Comparison of ENCODE assay signal across 11 cellular contexts in genomic region chr4:2247128-2248043, GRCh38. TPM values are rescaled to one million over a fixed set of nuclear protein-coding genes. Genes with fewer than 3 reads are reported as not detected.
DNase-seq lines count a peak whose midpoint lies in the region; FAIRE-seq and TF ChIP-seq lines count a peak whose summit lies in the region.
"Had no signal": no experiment of that assay in that cellular context is flagged by ENCODE, and none has a peak within 500 bp of the region (broad histone marks: within the 10 kb centered on the region; RNA-seq: fewer than 3 reads in every experiment).

No MANE protein-coding gene starts in this region.

- H3K27ac Mint-ChIP-seq in glutamatergic neuron (ENCODE audit: unreplicated experiment) = no peak overlapping the region
- H3K27ac Mint-ChIP-seq: activated naive CD8-positive, alpha-beta T cell had no signal

- no peak overlapping the region for H3K4me3 ChIP-seq in GM06990 (replicated peaks; ENCODE audit: low read depth, low read length)
- no peak overlapping the region for H3K4me3 ChIP-seq in Karpas-422 (ENCODE audit: low read length)
- H3K4me3 ChIP-seq: sigmoid colon had no signal

- TF ChIP-seq POLR2A in H54 (IDR thresholded peaks at IDR 0.05; ENCODE audit: low read depth, low read length) = no peak

- H3K36me3 ChIP-seq in GM06990 (ENCODE audit: control insufficient read depth, insufficient read depth, low read length) (peaks cover 16% of the 10 kb centered on the region), Karpas-422 (ENCODE audit: insufficient read depth, low read length) (no peaks in the 10 kb centered on the region)

- no peaks in the 10 kb centered on the region for H3K36me3 Mint-ChIP-seq in glutamatergic neuron (ENCODE audit: unreplicated experiment)
- H3K36me3 Mint-ChIP-seq: activated naive CD8-positive, alpha-beta T cell; immature natural killer cell had no signal

- H3K27me3 Mint-ChIP-seq in glutamatergic neuron (ENCODE audit: unreplicated experiment) = no peaks in the 10 kb centered on the region
- H3K27me3 Mint-ChIP-seq: activated naive CD8-positive, alpha-beta T cell had no signal

- DNase-seq in GM06990 (ENCODE audit: extremely low read depth, insufficient read length) = peak; percentile 12
- peak; percentile 1 for DNase-seq in H54 (ENCODE audit: insufficient read length, low spot score)
- peak; percentile 17 for DNase-seq in glutamatergic neuron
- peak; percentile 78 for DNase-seq in posterior vena cava (ENCODE audit: low spot score)
- DNase-seq in Karpas-422 = no peak
- DNase-seq in HTR-8/SVneo (ENCODE audit: insufficient read length, low spot score) = no peak
- DNase-seq in SKM-1 treated with dmso at 0.1 percent for 144 hours (lab: John Stamatoyannopoulos, UW; ENCODE audit: unreplicated experiment) = no peak
- DNase-seq: immature natural killer cell, NCI-H146, sigmoid colon had no signal

- no peaks in the 10 kb centered on the region for H3K9me2 ChIP-seq in Karpas-422 (replicated peaks; ENCODE audit: insufficient read depth, low read length)

- no peaks in the 10 kb centered on the region for H3K79me2 ChIP-seq in Karpas-422 (ENCODE audit: low read length)

- no peaks in the 10 kb centered on the region for H4K20me1 ChIP-seq in Karpas-422 (ENCODE audit: insufficient read depth, low read depth, low read length)

- TF ChIP-seq CTCF in GM06990 (IDR thresholded peaks at IDR 0.05; ENCODE audit: insufficient read depth, low read length, poor library complexity, severe bottlenecking) (no peak), glutamatergic neuron (IDR thresholded peaks at IDR 0.05; ENCODE audit: partially characterized antibody, unreplicated experiment) (no peak)

- peaks cover 24% of the 10 kb centered on the region for H3K4me1 ChIP-seq in Karpas-422 (ENCODE audit: low read length)

- intact Hi-C loops in posterior vena cava (cut with DNase I) = loop anchor here in 1 of 2 donors (10.0 kb wide), 1 partner anchor 717 kb away; the partner anchor contains the start of genes GRK4 and NOP14

- H3K9me3 Mint-ChIP-seq in glutamatergic neuron (ENCODE audit: unreplicated experiment) = peaks cover 10% of the 10 kb centered on the region
- H3K9me3 Mint-ChIP-seq: immature natural killer cell had no signal

- no peak overlapping the region for H3K27ac ChIP-seq in Karpas-422 (ENCODE audit: low read length)
- H3K27ac ChIP-seq: sigmoid colon had no signal

- H2AFZ ChIP-seq in Karpas-422 (ENCODE audit: low read length) = no peak overlapping the region

- no peak overlapping the region for H3K4me3 Mint-ChIP-seq in glutamatergic neuron (ENCODE audit: unreplicated experiment)
- H3K4me3 Mint-ChIP-seq: activated naive CD8-positive, alpha-beta T cell; immature natural killer cell had no signal

- H3K27me3 ChIP-seq in GM06990 (replicated peaks; ENCODE audit: control insufficient read depth, insufficient read depth, low read length) = no peaks in the 10 kb centered on the region
- no peaks in the 10 kb centered on the region for H3K27me3 ChIP-seq in Karpas-422 (ENCODE audit: low read length)
- H3K27me3 ChIP-seq: sigmoid colon had no signal

- FAIRE-seq in H54 (lab: Jason Lieb, UNC) (no peak), HTR-8/SVneo (lab: Jason Lieb, UNC) (no peak)

- peaks cover 5% of the 10 kb centered on the region for H3K4me1 Mint-ChIP-seq in glutamatergic neuron (ENCODE audit: low read depth, unreplicated experiment)

- no peak overlapping the region for H3K9ac ChIP-seq in Karpas-422 (ENCODE audit: low read length)

- H3K4me2 ChIP-seq in Karpas-422 (ENCODE audit: low read depth, low read length, poor library complexity, severe bottlenecking) = no peak overlapping the region

- no peaks in the 10 kb centered on the region for H3K9me3 ChIP-seq in Karpas-422 (ENCODE audit: low read length)
- H3K9me3 ChIP-seq: sigmoid colon had no signal

RNA-seq across cellular contexts. Expression of gene HAUS3, which starts 5.5 kb away (rescaled TPM):
- 15.6 TPM for total RNA-seq in glutamatergic neuron (ENCODE audit: unreplicated experiment)
- total RNA-seq in posterior vena cava = 10 to 100 TPM in 1 of 2 donors, 1 to 10 TPM in 1; 9.6 to 11.8 TPM
- 13.7 and 14.6 TPM in 2 replicates for total RNA-seq in Karpas-422 (2014; rRNA removed; shearing (Covaris generic); ENCODE audit: low replicate concordance)

RNA-seq across cellular contexts. Expression of gene POLN, which starts 5.5 kb away (rescaled TPM):
- total RNA-seq in glutamatergic neuron (ENCODE audit: unreplicated experiment) (6.8 TPM), posterior vena cava (1 to 10 TPM; 2.0 to 3.5 TPM)
- total RNA-seq in Karpas-422 (2014; rRNA removed; shearing (Covaris generic); ENCODE audit: low replicate concordance) = 2.7 and 4.3 TPM in 2 replicates

RNA-seq across cellular contexts. Expression of gene MXD4, which starts 14.5 kb away (rescaled TPM):
- total RNA-seq in glutamatergic neuron (ENCODE audit: unreplicated experiment) = 143 TPM
- total RNA-seq in posterior vena cava = 10 to 100 TPM; 43.6 to 43.7 TPM
- 33.2 and 73.9 TPM in 2 replicates for total RNA-seq in Karpas-422 (2014; rRNA removed; shearing (Covaris generic); ENCODE audit: low replicate concordance)

Comparison
In these comparisons a context has a peak if more than half of its experiments do, and no peak if none do; other contexts are left out.
1. DNase-seq: peak in GM06990 (single experiment), H54 (single experiment), glutamatergic neuron (single experiment) and posterior vena cava (single experiment); none in Karpas-422 (single experiment), HTR-8/SVneo (single experiment) and SKM-1 treated with dmso at 0.1 percent for 144 hours (single experiment).